31 cellular contexts compared by ENCODE assay signal in genomic region chr13:109733550-109733949, GRCh38.
"Had no signal": no experiment of that assay in that cellular context is flagged by ENCODE, and none has a peak within 500 bp of the region (broad histone marks: within the 10 kb centered on the region; RNA-seq: fewer than 3 reads in every experiment).

No MANE protein-coding gene starts in this region.

- H3K4me1 Mint-ChIP-seq: activated B cell treated with CpG ODN at 0.5 μM for 24 hours; central memory CD8-positive, alpha-beta T cell had no signal

- DNase-seq: activated B cell treated with CpG ODN at 0.5 μM for 24 hours; activated CD4-positive, alpha-beta memory T cell treated with anti-CD3 and anti-CD28 coated beads for 36 hours; activated CD4-positive, alpha-beta T cell treated with anti-CD3 and anti-CD28 coated beads for 4 hours; activated CD4-positive, alpha-beta T cell treated with anti-CD3 and anti-CD28 coated beads, Interleukin-2, amount 50 U/mL, for 1 hour; activated CD4-positive, CD25-positive, alpha-beta regulatory T cell treated with anti-CD3 and anti-CD28 coated beads, Interleukin-2, amount 50 U/mL, for 72 hours; activated CD8-positive, alpha-beta memory T cell treated with anti-CD3 and anti-CD28 coated beads, Interleukin-2, amount 50 U/mL, for 4 hours; activated effector memory CD4-positive, alpha-beta T cell treated with Interleukin-2 at 50 U/mL for 16 hours; activated naive CD4-positive, alpha-beta T cell treated with anti-CD3 and anti-CD28 coated beads, Interleukin-2, amount 10 ng/mL, durations not matched to agents 7 days and 5 days; activated T-cell treated with anti-CD3 and anti-CD28 coated beads for 4 hours; activated T-cell treated with anti-CD3 and anti-CD28 coated beads, Interleukin-2, amount 50 U/mL, for 4 hours; NCI-H1417; NCI-H146; NCI-H187; NCI-H2029 treated with DMSO at 0.1 percent for 48 hours; NCI-H2171; NCI-H510A; NCI-H748 treated with DMSO at 0.1 percent for 48 hours; NK-92 treated with Interleukin-12 subunit alpha and Interleukin-12 subunit beta, amount 100 ng/mL, for 24 hours; PC-3; Peyer's patch; RPMI8226; SHP77 treated with DMSO at 0.1 percent for 48 hours; SK-N-SH; T-helper 9 cell had no signal

- H3K4me2 ChIP-seq: SK-N-SH had no signal

- H3K4me1 ChIP-seq: Peyer's patch had no signal

- ATAC-seq: activated T-cell treated with anti-CD3 and anti-CD28 coated beads, Interleukin-2, amount 50 U/mL, for 4 hours; PC-3 had no signal

- H3K9me3 ChIP-seq: ascending aorta, Peyer's patch, SK-N-SH had no signal

- H3K27ac ChIP-seq: ascending aorta, cardiac muscle cell, Peyer's patch, SJSA1, VCaP had no signal

- H3K4me3 Mint-ChIP-seq: activated B cell treated with CpG ODN at 0.5 μM for 24 hours; activated CD4-positive, alpha-beta memory T cell treated with anti-CD3 and anti-CD28 coated beads for 36 hours; activated naive CD4-positive, alpha-beta T cell treated with anti-CD3 and anti-CD28 coated beads, Interleukin-2, amount 10 ng/mL, durations not matched to agents 7 days and 5 days; activated naive CD8-positive, alpha-beta T cell; activated T-cell treated with anti-CD3 and anti-CD28 coated beads, Interleukin-2, amount 50 U/mL, for 4 hours; activated T-helper 1 cell treated with anti-CD3 and anti-CD28 coated beads, Interleukin-12 subunit alpha, Interleukin-12 subunit beta, Interleukin-2, Interleukin-4 antibody, amounts not matched to agents 30 ng/mL and 10 ng/mL and 1 ng/mL, durations not matched to agents 14 hours and 24 hours and 36 hours; central memory CD8-positive, alpha-beta T cell had no signal

- H3K27me3 Mint-ChIP-seq: central memory CD8-positive, alpha-beta T cell had no signal

- H3K27me3 ChIP-seq: ascending aorta, cardiac muscle cell, Peyer's patch had no signal

- H3K36me3 ChIP-seq: ascending aorta, cardiac muscle cell, Peyer's patch, SJSA1 had no signal

- H3K9ac ChIP-seq: SK-N-SH had no signal

- H3K9me3 Mint-ChIP-seq: activated B cell treated with CpG ODN at 0.5 μM for 24 hours; activated CD4-positive, alpha-beta memory T cell treated with anti-CD3 and anti-CD28 coated beads for 36 hours; activated T-cell treated with anti-CD3 and anti-CD28 coated beads, Interleukin-2, amount 50 U/mL, for 4 hours had no signal

- H3K27ac Mint-ChIP-seq: activated B cell treated with CpG ODN at 0.5 μM for 24 hours; activated CD4-positive, alpha-beta memory T cell treated with anti-CD3 and anti-CD28 coated beads for 36 hours; activated naive CD4-positive, alpha-beta T cell treated with anti-CD3 and anti-CD28 coated beads, Interleukin-2, amount 10 ng/mL, durations not matched to agents 7 days and 5 days; activated naive CD8-positive, alpha-beta T cell; activated T-helper 1 cell treated with anti-CD3 and anti-CD28 coated beads, Interleukin-12 subunit alpha, Interleukin-12 subunit beta, Interleukin-2, Interleukin-4 antibody, amounts not matched to agents 30 ng/mL and 10 ng/mL and 1 ng/mL, durations not matched to agents 14 hours and 24 hours and 36 hours had no signal

- H3K4me3 ChIP-seq: ascending aorta, cardiac muscle cell, Peyer's patch, SJSA1 had no signal

- H3K9me2 ChIP-seq: SK-N-SH had no signal

- H3K36me3 Mint-ChIP-seq: activated CD4-positive, alpha-beta memory T cell treated with anti-CD3 and anti-CD28 coated beads for 36 hours; activated naive CD4-positive, alpha-beta T cell treated with anti-CD3 and anti-CD28 coated beads, Interleukin-2, amount 10 ng/mL, durations not matched to agents 7 days and 5 days; activated naive CD8-positive, alpha-beta T cell had no signal
